Comparison of ENCODE assay signal across 11 cellular contexts in the genomic region with DNA sequence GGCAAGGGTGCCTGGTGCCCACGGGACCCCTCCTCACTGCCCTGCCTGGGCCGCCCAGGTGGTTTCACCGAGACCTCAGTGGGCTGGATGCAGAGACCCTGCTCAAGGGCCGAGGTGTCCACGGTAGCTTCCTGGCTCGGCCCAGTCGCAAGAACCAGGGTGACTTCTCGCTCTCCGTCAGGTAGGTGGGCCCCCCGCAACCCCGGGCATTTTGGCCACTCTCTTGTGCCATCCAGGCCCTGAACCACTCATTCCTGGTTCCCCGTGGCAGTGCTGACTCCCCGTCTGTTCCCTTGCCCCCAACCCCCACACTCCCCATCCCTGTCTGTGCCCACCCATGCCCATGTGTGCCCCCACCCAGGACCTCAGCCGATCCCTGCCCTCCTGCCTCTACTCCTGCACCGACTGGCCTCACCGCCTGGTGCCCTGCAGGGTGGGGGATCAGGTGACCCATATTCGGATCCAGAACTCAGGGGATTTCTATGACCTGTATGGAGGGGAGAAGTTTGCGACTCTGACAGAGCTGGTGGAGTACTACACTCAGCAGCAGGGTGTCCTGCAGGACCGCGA. TPM values are rescaled to one million over a fixed set of nuclear protein-coding genes. Genes with fewer than 3 reads are reported as not detected.
DNase-seq lines count a peak whose midpoint lies in the region; ATAC-seq, FAIRE-seq and TF ChIP-seq lines count a peak whose summit lies in the region.
"Had no signal": no experiment of that assay in that cellular context is flagged by ENCODE, and none has a peak within 500 bp of the region (broad histone marks: within the 10 kb centered on the region; RNA-seq: fewer than 3 reads in every experiment).

No MANE protein-coding gene starts in this region.

- DNase-seq in stimulated activated CD4-positive, alpha-beta T cell treated with anti-CD3 and anti-CD28 coated beads, Interleukin-15, amount 100 ng/mL, for 24 hours, result peak; percentile 44
- no peak for DNase-seq in stimulated activated CD4-positive, alpha-beta T cell treated with anti-CD3 and anti-CD28 coated beads, Interleukin-1b, Interleukin-23, amount 100 ng/mL, for 48 hours
- DNase-seq in GM12878 (ENCODE audit: low read depth, low spot score) (no peak), naive B cell (no peak), aorta (peak; percentile 50 to 73), NCI-H1105 treated with DMSO at 0.1 percent for 48 hours (lab: John Stamatoyannopoulos, UW) (no peak), islet precursor cell (no peak)

- H3K9me3 Mint-ChIP-seq in naive B cell, result no peaks in the 10 kb centered on the region

- in situ Hi-C loops in GM12878 (cut with MboI), result loop anchor here (25.0 kb wide), 1 partner anchor 1686 kb away; no protein-coding TSS in a partner anchor

- H3K4me1 ChIP-seq in GM12878 (ENCODE audit: control insufficient read depth, insufficient read depth, low read length) (peaks cover 73% of the 10 kb centered on the region), aorta (ENCODE audit: control insufficient read depth in 1 of 2, insufficient read depth in 2 of 2, low read length in 2 of 2) (no peaks in the 10 kb centered on the region)

- H3K27ac Mint-ChIP-seq in naive B cell, result peak overlapping the region; percentile 39 to 98 (median 89)

- no peak for TF ChIP-seq EP300 in GM12878 (IDR thresholded peaks at IDR 0.05; ENCODE audit: borderline replicate concordance in 1 of 2, control insufficient read depth in 1 of 2, low read depth in 2 of 2, low read length in 2 of 2)

- no peaks in the 10 kb centered on the region for H3K27me3 ChIP-seq in GM12878 (replicated peaks in 1 of 2; ENCODE audit: control insufficient read depth in 2 of 2, insufficient read depth in 2 of 2, low read length in 1 of 2)
- H3K27me3 ChIP-seq in aorta (ENCODE audit: control insufficient read depth in 1 of 2, insufficient read depth in 2 of 2, low read length in 1 of 2), result no peaks in the 10 kb centered on the region

- H3K36me3 ChIP-seq in GM12878 (ENCODE audit: control insufficient read depth in 2 of 2, insufficient read depth in 2 of 2, low read length in 1 of 2), result peaks cover 6 to 23% of the 10 kb centered on the region in 2 experiments
- no peaks in the 10 kb centered on the region for H3K36me3 ChIP-seq in aorta (ENCODE audit: control insufficient read depth in 1 of 2, insufficient read depth in 2 of 2, low read length in 1 of 2)

- peak overlapping the region; percentile 99 for H3K9ac ChIP-seq in GM12878 (ENCODE audit: control insufficient read depth, insufficient read depth, low read length)

- POLR2A ChIA-PET in GM12878 (lab: Charles Lee), result interaction anchor here (0.6 to 17.8 kb wide), 7 partner anchors 8 to 324 kb away, joined by 3 to 524 read pairs (median 6); a partner anchor contains a TSS

- peak; percentile 10 for ATAC-seq in GM12878
- no peak for ATAC-seq in naive B cell (ENCODE audit: low read depth in 2 of 2)
- ATAC-seq in aorta (ENCODE audit: low FRiP score), result no peak
- no peak for ATAC-seq in GM19324 (IDR thresholded peaks at IDR 0.05; ENCODE audit: low FRiP score, unreplicated experiment)
- ATAC-seq: left colon had no signal

- peaks cover 74 to 80% (median 75%) of the 10 kb centered on the region in 3 donors for H3K4me1 Mint-ChIP-seq in naive B cell

- peaks cover 82% of the 10 kb centered on the region for H3K79me2 ChIP-seq in GM12878 (ENCODE audit: control insufficient read depth, insufficient read depth, low read length)

- H3K27me3 Mint-ChIP-seq in naive B cell, result no peaks in the 10 kb centered on the region

- H3K4me3 ChIP-seq in GM12878 (peak overlapping the region; percentile 95), aorta (ENCODE audit: low read length in 2 of 2) (no peak overlapping the region)

- intact Hi-C loops in GM12878 (cut with micrococcal nuclease; ENCODE audit: unreplicated experiment) (no loop called here), aorta (cut with DNase I) (no loop called here)

- TF ChIP-seq CTCF in GM12878 (IDR thresholded peaks at IDR 0.05 in 2 of 3, conservative IDR thresholded peaks at IDR 0.05 in 1 of 3; ENCODE audit: control insufficient read depth in 2 of 3, extremely low read depth in 1 of 3, insufficient read depth in 1 of 3, low read depth in 3 of 3, low read length in 3 of 3), result no peak

- peak overlapping the region; percentile 99 for H3K4me2 ChIP-seq in GM12878 (ENCODE audit: control insufficient read depth, insufficient read depth)

- FAIRE-seq in GM12878 (lab: Jason Lieb, UNC), result no peak
- FAIRE-seq: endometrium had no signal

- RAD21 ChIA-PET in GM12878 (lab: Charles Lee; ENCODE audit: unreplicated experiment), result interaction anchor here (1.1 to 3.4 kb wide), 6 partner anchors 8 to 83 kb away, joined by 3 to 16 read pairs (median 6); a partner anchor contains a TSS

- 2% methylated on average over 19 of the region's 20 CpGs for WGBS in GM12878 (ENCODE audit: insufficient coverage, insufficient replicate concordance, low lambda C conversion rate, missing lambda C conversion rate)
- WGBS in aorta, 2 donors, result 86 to 87% methylated on average over 20 of the region's 20 CpGs

- CTCF ChIA-PET in GM12878 (lab: Yijun Ruan, JAX), result interaction anchor here (0.8 to 11.6 kb wide), 6 partner anchors 8 to 100 kb away, joined by 3 to 645 read pairs (median 4); a partner anchor contains a TSS

- peak overlapping the region; percentile 90 to 99 (median 98) for H3K4me3 Mint-ChIP-seq in naive B cell

- H3K27ac ChIP-seq in GM12878 (ENCODE audit: control insufficient read depth, insufficient read depth) (peak overlapping the region; percentile 99), aorta (ENCODE audit: low read depth in 1 of 2, low read length in 2 of 2) (no peak overlapping the region)

- no peaks in the 10 kb centered on the region for H3K9me3 ChIP-seq in GM12878 (replicated peaks; ENCODE audit: control insufficient read depth, insufficient read depth, low read length)
- H3K9me3 ChIP-seq in aorta (ENCODE audit: control insufficient read depth, low read length), result no peaks in the 10 kb centered on the region

- no peak for TF ChIP-seq POLR2A in GM12878 (IDR thresholded peaks at IDR 0.05; ENCODE audit: low read depth, low read length)

- no peak overlapping the region for H2AFZ ChIP-seq in GM12878 (ENCODE audit: control insufficient read depth, low read depth, low read length)

- SMC1A ChIA-PET in GM12878 (lab: Charles Lee; ENCODE audit: uncharacterized antibody, unreplicated experiment), result interaction anchor here (1.6 to 11.6 kb wide), 2 partner anchors 8 to 9 kb away, joined by 6 to 395 read pairs; a partner anchor contains a TSS

- TF ChIP-seq RAD21 in GM12878 (IDR thresholded peaks at IDR 0.05; ENCODE audit: insufficient read depth, low read depth, low read length), result no peak

- BruUV-seq in GM12878 (replicated peaks; lab: Mats Ljungman, UMichigan), result no TSS peak

- peaks cover 10 to 48% of the 10 kb centered on the region in 2 donors for H3K36me3 Mint-ChIP-seq in naive B cell

- H4K20me1 ChIP-seq in GM12878 (ENCODE audit: control insufficient read depth, insufficient read depth), result no peaks in the 10 kb centered on the region

RNA-seq across cellular contexts. Expression of a gene that starts 0.5 kb away (rescaled TPM):
- 158 and 159 TPM in 2 replicates for total RNA-seq in GM12878 (2013; cell fraction: nucleolus; rRNA removed)
- total RNA-seq in GM12878 (2014; rRNA removed), result 346 and 376 TPM in 2 replicates
- total RNA-seq in GM12878 (2014; rRNA removed; fragmentation: Illumina TruSeq; extraction: Trizol), result 214 and 235 TPM in 2 replicates
- 443 and 457 TPM in 2 replicates for total RNA-seq in GM12878 (2021)
- 315 TPM for polyA plus RNA-seq in GM12878 (2011; ENCODE audit: low read depth)
- 208 and 364 TPM in 2 replicates for polyA plus RNA-seq in GM12878 (2011; rRNA removed)
- 393 and 481 TPM in 2 replicates for polyA plus RNA-seq in GM12878 (2011; cell fraction: cytosol; rRNA removed)
- polyA plus RNA-seq in GM12878 (2011; cell fraction: nucleus; rRNA removed), result 567 and 675 TPM in 2 replicates
- polyA plus RNA-seq in GM12878 (2012), result 374 and 383 TPM in 2 replicates
- polyA plus RNA-seq in GM12878 (2014; fragmentation: Illumina TruSeq; extraction: Trizol), result 265 and 453 TPM in 2 replicates
- polyA plus RNA-seq in GM12878 (2014; fragmentation: Nextera tagmentation; extraction: Ambion mirVana), result 100 to 1,000 TPM; 229 to 413 TPM
- polyA plus RNA-seq in GM12878 (2014; rRNA removed), result 397 and 409 TPM in 2 replicates
- 100 to 1,000 TPM; 325 to 364 TPM for polyA plus RNA-seq in GM12878 (2016; fragmentation: Nextera tagmentation; extraction: Ambion mirVana)
- polyA minus RNA-seq in GM12878 (2011; rRNA and poly(A)+ RNA removed), result 268 and 357 TPM in 2 replicates
- polyA minus RNA-seq in GM12878 (2011; cell fraction: cytosol; rRNA and poly(A)+ RNA removed), result 137 and 144 TPM in 2 replicates
- polyA minus RNA-seq in GM12878 (2011; cell fraction: nucleus; rRNA and poly(A)+ RNA removed), result 127 and 185 TPM in 2 replicates
- polyA plus RNA-seq in naive B cell (ENCODE audit: low read depth in 6 of 6), result 1,000 to 10,000 TPM in 1 of 6 donors, 100 to 1,000 TPM in 5; 398 to 1,059 (median 612) TPM
- 10 to 100 TPM; 29.8 to 42.3 TPM for total RNA-seq in aorta
- 10 to 100 TPM; 10.1 to 25.7 TPM for polyA plus RNA-seq in aorta

RNA-seq across cellular contexts. Expression of a gene that starts 7.8 kb away (rescaled TPM):
- total RNA-seq in GM12878 (2013; cell fraction: nucleolus; rRNA removed), result 34.9 and 36.3 TPM in 2 replicates
- total RNA-seq in GM12878 (2014; rRNA removed) (223 and 231 TPM in 2 replicates), GM12878 (2014; rRNA removed; fragmentation: Illumina TruSeq; extraction: Trizol) (109 and 124 TPM in 2 replicates), GM12878 (2021) (192 and 194 TPM in 2 replicates), aorta (100 to 1,000 TPM; 197 to 233 TPM)
- 177 TPM for polyA plus RNA-seq in GM12878 (2011; ENCODE audit: low read depth)
- polyA plus RNA-seq in GM12878 (2011; rRNA removed) (183 and 331 TPM in 2 replicates), GM12878 (2014; fragmentation: Illumina TruSeq; extraction: Trizol) (8.0 and 64.5 TPM in 2 replicates), GM12878 (2014; fragmentation: Nextera tagmentation; extraction: Ambion mirVana) (100 to 1,000 TPM; 138 to 170 TPM), GM12878 (2014; rRNA removed) (373 and 377 TPM in 2 replicates), GM12878 (2016; fragmentation: Nextera tagmentation; extraction: Ambion mirVana) (100 to 1,000 TPM; 274 to 291 TPM), naive B cell (ENCODE audit: low read depth in 6 of 6) (100 to 1,000 TPM; 126 to 211 (median 194) TPM), aorta (1,000 to 10,000 TPM in 1 of 2 donors, 100 to 1,000 TPM in 1; 849 to 1,017 TPM)
- 632 and 839 TPM in 2 replicates for polyA plus RNA-seq in GM12878 (2011; cell fraction: cytosol; rRNA removed)
- 336 and 343 TPM in 2 replicates for polyA plus RNA-seq in GM12878 (2011; cell fraction: nucleus; rRNA removed)
- polyA plus RNA-seq in GM12878 (2012), result 433 and 438 TPM in 2 replicates
- 89.4 and 141 TPM in 2 replicates for polyA minus RNA-seq in GM12878 (2011; rRNA and poly(A)+ RNA removed)
- polyA minus RNA-seq in GM12878 (2011; cell fraction: cytosol; rRNA and poly(A)+ RNA removed), result 46.1 and 52.9 TPM in 2 replicates
- 71.7 and 114 TPM in 2 replicates for polyA minus RNA-seq in GM12878 (2011; cell fraction: nucleus; rRNA and poly(A)+ RNA removed)

RNA-seq across cellular contexts. Expression of a gene that starts 8.0 kb away (rescaled TPM):
- total RNA-seq in GM12878 (2013; cell fraction: nucleolus; rRNA removed), result not detected in 2 replicates
- total RNA-seq in GM12878 (2014; rRNA removed) (not detected in 2 replicates), GM12878 (2014; rRNA removed; fragmentation: Illumina TruSeq; extraction: Trizol) (not detected in 2 replicates), GM12878 (2021) (not detected in 2 replicates), aorta (not detected)
- not detected for polyA plus RNA-seq in GM12878 (2011; ENCODE audit: low read depth)
- polyA plus RNA-seq in GM12878 (2011; rRNA removed) (not detected in 2 replicates), GM12878 (2014; fragmentation: Illumina TruSeq; extraction: Trizol) (not detected in 2 replicates), GM12878 (2014; fragmentation: Nextera tagmentation; extraction: Ambion mirVana) (not detected), GM12878 (2014; rRNA removed) (not detected in 2 replicates), GM12878 (2016; fragmentation: Nextera tagmentation; extraction: Ambion mirVana) (not detected), naive B cell (ENCODE audit: low read depth in 6 of 6) (not detected), aorta (not detected)
- polyA plus RNA-seq in GM12878 (2011; cell fraction: cytosol; rRNA removed), result not detected in 2 replicates
- polyA plus RNA-seq in GM12878 (2011; cell fraction: nucleus; rRNA removed), result not detected in 2 replicates
- not detected in 2 replicates for polyA plus RNA-seq in GM12878 (2012)
- polyA minus RNA-seq in GM12878 (2011; rRNA and poly(A)+ RNA removed), result not detected in 2 replicates
- not detected in 2 replicates for polyA minus RNA-seq in GM12878 (2011; cell fraction: cytosol; rRNA and poly(A)+ RNA removed)
- not detected in 2 replicates for polyA minus RNA-seq in GM12878 (2011; cell fraction: nucleus; rRNA and poly(A)+ RNA removed)
- total RNA-seq: left colon had no signal
- polyA plus RNA-seq: BJ had no signal

RNA-seq across cellular contexts. Expression of a gene that starts 18.8 kb away (rescaled TPM):
- total RNA-seq in GM12878 (2013; cell fraction: nucleolus; rRNA removed), result 71.8 and 79.5 TPM in 2 replicates
- total RNA-seq in GM12878 (2014; rRNA removed) (517 and 520 TPM in 2 replicates), GM12878 (2014; rRNA removed; fragmentation: Illumina TruSeq; extraction: Trizol) (421 and 455 TPM in 2 replicates), GM12878 (2021) (466 and 483 TPM in 2 replicates), aorta (100 to 1,000 TPM in 1 of 2 donors, 10 to 100 TPM in 1; 97.9 to 117 TPM)
- 203 TPM for polyA plus RNA-seq in GM12878 (2011; ENCODE audit: low read depth)
- polyA plus RNA-seq in GM12878 (2011; rRNA removed) (395 and 522 TPM in 2 replicates), GM12878 (2014; fragmentation: Illumina TruSeq; extraction: Trizol) (410 and 549 TPM in 2 replicates), GM12878 (2014; fragmentation: Nextera tagmentation; extraction: Ambion mirVana) (100 to 1,000 TPM; 112 to 270 TPM), GM12878 (2014; rRNA removed) (586 and 591 TPM in 2 replicates), GM12878 (2016; fragmentation: Nextera tagmentation; extraction: Ambion mirVana) (100 to 1,000 TPM; 412 to 433 TPM), naive B cell (ENCODE audit: low read depth in 6 of 6) (100 to 1,000 TPM; 107 to 127 (median 114) TPM), aorta (100 to 1,000 TPM; 105 to 139 TPM)
- polyA plus RNA-seq in GM12878 (2011; cell fraction: cytosol; rRNA removed), result 672 and 758 TPM in 2 replicates
- polyA plus RNA-seq in GM12878 (2011; cell fraction: nucleus; rRNA removed), result 449 and 501 TPM in 2 replicates
- polyA plus RNA-seq in GM12878 (2012), result 307 and 316 TPM in 2 replicates
- polyA minus RNA-seq in GM12878 (2011; rRNA and poly(A)+ RNA removed), result 204 and 309 TPM in 2 replicates
- 112 and 115 TPM in 2 replicates for polyA minus RNA-seq in GM12878 (2011; cell fraction: cytosol; rRNA and poly(A)+ RNA removed)
- polyA minus RNA-seq in GM12878 (2011; cell fraction: nucleus; rRNA and poly(A)+ RNA removed), result 98.4 and 155 TPM in 2 replicates

RNA-seq across cellular contexts. Expression of a gene that starts 19.1 kb away (rescaled TPM):
- 120 and 131 TPM in 2 replicates for total RNA-seq in GM12878 (2013; cell fraction: nucleolus; rRNA removed)
- total RNA-seq in GM12878 (2014; rRNA removed) (54.6 and 69.0 TPM in 2 replicates), GM12878 (2014; rRNA removed; fragmentation: Illumina TruSeq; extraction: Trizol) (67.8 and 69.9 TPM in 2 replicates), GM12878 (2021) (82.4 and 84.4 TPM in 2 replicates), aorta (10 to 100 TPM; 30.2 to 31.6 TPM)
- polyA plus RNA-seq in GM12878 (2011; ENCODE audit: low read depth), result 25.0 TPM
- polyA plus RNA-seq in GM12878 (2011; rRNA removed) (75.9 and 77.7 TPM in 2 replicates), GM12878 (2014; fragmentation: Illumina TruSeq; extraction: Trizol) (77.2 and 91.3 TPM in 2 replicates), GM12878 (2014; fragmentation: Nextera tagmentation; extraction: Ambion mirVana) (100 to 1,000 TPM; 158 to 164 TPM), GM12878 (2014; rRNA removed) (78.0 and 94.4 TPM in 2 replicates), GM12878 (2016; fragmentation: Nextera tagmentation; extraction: Ambion mirVana) (100 to 1,000 TPM; 154 to 165 TPM), naive B cell (ENCODE audit: low read depth in 6 of 6) (10 to 100 TPM; 69.7 to 82.7 (median 80.4) TPM), aorta (10 to 100 TPM; 15.4 to 24.4 TPM)
- polyA plus RNA-seq in GM12878 (2011; cell fraction: cytosol; rRNA removed), result 52.6 and 55.9 TPM in 2 replicates
- 44.5 and 60.9 TPM in 2 replicates for polyA plus RNA-seq in GM12878 (2011; cell fraction: nucleus; rRNA removed)
- polyA plus RNA-seq in GM12878 (2012), result 44.6 and 77.4 TPM in 2 replicates
- 35.5 and 39.6 TPM in 2 replicates for polyA minus RNA-seq in GM12878 (2011; rRNA and poly(A)+ RNA removed)
- 16.1 and 16.7 TPM in 2 replicates for polyA minus RNA-seq in GM12878 (2011; cell fraction: cytosol; rRNA and poly(A)+ RNA removed)
- polyA minus RNA-seq in GM12878 (2011; cell fraction: nucleus; rRNA and poly(A)+ RNA removed), result 25.1 and 34.8 TPM in 2 replicates

Comparison
In these comparisons a context has a peak if more than half of its experiments do, and no peak if none do; other contexts are left out.
1. DNase-seq: peak in stimulated activated CD4-positive, alpha-beta T cell treated with anti-CD3 and anti-CD28 coated beads, Interleukin-15, amount 100 ng/mL, for 24 hours (single experiment) and aorta (2 of 2); none in stimulated activated CD4-positive, alpha-beta T cell treated with anti-CD3 and anti-CD28 coated beads, Interleukin-1b, Interleukin-23, amount 100 ng/mL, for 48 hours (single experiment), GM12878 (single experiment), naive B cell (single experiment), NCI-H1105 treated with DMSO at 0.1 percent for 48 hours (single experiment) and islet precursor cell (single experiment).
2. RNA of a gene that starts 0.5 kb away (polyA plus RNA-seq): 398 to 1,059 TPM in naive B cell and 208 to 675 TPM in GM12878; 10.1 to 25.7 TPM in aorta; every median in the first group is over 4 times any median in the second.